8 cellular contexts compared by ENCODE assay signal in the genomic region with DNA sequence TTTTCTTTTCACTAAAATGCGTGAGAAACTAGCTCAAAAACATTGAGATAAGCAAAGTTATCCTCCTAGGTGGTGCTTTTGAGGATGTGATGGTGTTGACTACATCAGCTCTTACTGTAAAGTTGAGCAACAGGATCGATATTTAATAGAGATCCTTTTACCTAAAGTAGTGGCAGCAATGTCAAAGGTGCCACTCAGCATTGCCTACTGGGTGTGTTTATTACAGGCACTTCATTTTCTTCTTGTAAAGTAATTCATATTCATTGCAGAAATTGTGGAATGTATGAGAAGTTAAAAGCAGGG. TPM values are rescaled to one million over a fixed set of nuclear protein-coding genes. Genes with fewer than 3 reads are reported as not detected.
DNase-seq lines count a peak whose midpoint lies in the region; ATAC-seq and TF ChIP-seq lines count a peak whose summit lies in the region.

No MANE protein-coding gene starts in this region.

- H3K4me1 ChIP-seq in iPS-15b (ENCODE audit: control insufficient read depth, insufficient read depth, low read length) (peaks cover 9% of the 10 kb centered on the region), spleen (peaks cover 17 to 59% (median 34%) of the 10 kb centered on the region in 6 donors)

- DNase-seq in HFF-Myc (ENCODE audit: extremely low read depth, low read depth) (no peak), spleen (no peak), NCI-H1930 (lab: John Stamatoyannopoulos, UW) (no peak)
- no peak for DNase-seq in activated CD4-positive, alpha-beta memory T cell treated with anti-CD3 and anti-CD28 coated beads, Interleukin-2, amount 10 ng/mL, durations not matched to agents 7 days and 5 days
- DNase-seq in stimulated activated CD4-positive, alpha-beta T cell treated with anti-CD3 and anti-CD28 coated beads, Interleukin-1b, Interleukin-23, amount 100 ng/mL, for 48 hours = no peak

- H3K27ac Mint-ChIP-seq in activated CD4-positive, alpha-beta memory T cell treated with anti-CD3 and anti-CD28 coated beads, Interleukin-2, amount 10 ng/mL, durations not matched to agents 7 days and 5 days = peak overlapping the region; percentile 82

- no peak for TF ChIP-seq CTCF in HFF-Myc (IDR thresholded peaks at IDR 0.05; ENCODE audit: low read depth, low read length, missing control alignments)
- TF ChIP-seq CTCF in spleen (IDR thresholded peaks at IDR 0.05 in 8 of 11, conservative IDR thresholded peaks at IDR 0.05 in 3 of 11) = no peak

- POLR2A ChIA-PET in activated CD4-positive, alpha-beta memory T cell treated with anti-CD3 and anti-CD28 coated beads, Interleukin-2, amount 10 ng/mL, durations not matched to agents 7 days and 5 days (lab: Charles Lee) = interaction anchor here (0.6 to 3.0 kb wide), 7 partner anchors 13 to 252 kb away, joined by 3 to 26 read pairs (median 3); a partner anchor contains a TSS

- H3K9me3 Mint-ChIP-seq in activated CD4-positive, alpha-beta memory T cell treated with anti-CD3 and anti-CD28 coated beads, Interleukin-2, amount 10 ng/mL, durations not matched to agents 7 days and 5 days = no peaks in the 10 kb centered on the region

- H3K27ac ChIP-seq in spleen = peak overlapping the region in 4 of 8 donors; percentile 17 to 98 (median 94)

- no peak for ATAC-seq in GM21619 (IDR thresholded peaks at IDR 0.05; ENCODE audit: unreplicated experiment)
- no peak for ATAC-seq in GM18502 (IDR thresholded peaks at IDR 0.05; ENCODE audit: poor library complexity, unreplicated experiment)

- H3K9me3 ChIP-seq in iPS-15b (ENCODE audit: control insufficient read depth, insufficient read depth, low read length) = no peaks in the 10 kb centered on the region
- H3K9me3 ChIP-seq in spleen = no peaks in the 10 kb centered on the region

- H3K4me3 ChIP-seq in HFF-Myc (replicated peaks; ENCODE audit: low read depth, low read length) = peak overlapping the region; percentile 74
- peak overlapping the region; percentile 98 for H3K4me3 ChIP-seq in iPS-15b (ENCODE audit: low read depth, low read length)
- H3K4me3 ChIP-seq in spleen = peak overlapping the region in 7 of 8 donors; percentile 67 to 95 (median 84)

- H3K4me3 Mint-ChIP-seq in activated CD4-positive, alpha-beta memory T cell treated with anti-CD3 and anti-CD28 coated beads, Interleukin-2, amount 10 ng/mL, durations not matched to agents 7 days and 5 days = peak overlapping the region; percentile 91

- H3K27me3 Mint-ChIP-seq in activated CD4-positive, alpha-beta memory T cell treated with anti-CD3 and anti-CD28 coated beads, Interleukin-2, amount 10 ng/mL, durations not matched to agents 7 days and 5 days = peaks cover 7% of the 10 kb centered on the region

- peaks cover 40% of the 10 kb centered on the region for H3K36me3 Mint-ChIP-seq in activated CD4-positive, alpha-beta memory T cell treated with anti-CD3 and anti-CD28 coated beads, Interleukin-2, amount 10 ng/mL, durations not matched to agents 7 days and 5 days (ENCODE audit: low read depth)

- H3K27me3 ChIP-seq in iPS-15b (ENCODE audit: control insufficient read depth, insufficient read depth, low read length) (peaks cover 2% of the 10 kb centered on the region), spleen (replicated peaks in 1 of 7) (no peaks in the 10 kb centered on the region)

- H3K9ac ChIP-seq in iPS-15b (ENCODE audit: low read depth, low read length) = no peak overlapping the region

- 26 to 61% (median 34%) methylated on average over 2 of the region's 2 CpGs for WGBS in spleen, 5 donors

- CTCF ChIA-PET in activated CD4-positive, alpha-beta memory T cell treated with anti-CD3 and anti-CD28 coated beads, Interleukin-2, amount 10 ng/mL, durations not matched to agents 7 days and 5 days (lab: Charles Lee) = interaction anchor here (1.4 to 4.3 kb wide), 4 partner anchors 22 to 171 kb away, joined by 3 to 72 read pairs (median 18); a partner anchor contains a TSS

- peaks cover 35% of the 10 kb centered on the region for H3K4me1 Mint-ChIP-seq in activated CD4-positive, alpha-beta memory T cell treated with anti-CD3 and anti-CD28 coated beads, Interleukin-2, amount 10 ng/mL, durations not matched to agents 7 days and 5 days

- H3K36me3 ChIP-seq in iPS-15b (ENCODE audit: control insufficient read depth, insufficient read depth, low read length) (peaks cover 23% of the 10 kb centered on the region), spleen (peaks cover 3 to 36% (median 30%) of the 10 kb centered on the region in 6 donors)

- no peak for TF ChIP-seq POLR2A in spleen (IDR thresholded peaks at IDR 0.05)

- intact Hi-C loops in spleen (cut with DNase I; ENCODE audit: low total_unique reads) = no loop called here

RNA-seq across cellular contexts. Expression of a gene that starts 1.4 kb away (rescaled TPM):
- 10 to 100 TPM; 90.3 to 92.2 TPM for total RNA-seq in activated CD4-positive, alpha-beta memory T cell treated with anti-CD3 and anti-CD28 coated beads, Interleukin-2, amount 10 ng/mL, durations not matched to agents 7 days and 5 days
- 10 to 100 TPM; 57.4 to 70.6 (median 65.5) TPM for total RNA-seq in spleen
- 10 to 100 TPM; 35.6 to 50.8 (median 43.5) TPM for polyA plus RNA-seq in spleen

RNA-seq across cellular contexts. Expression of a gene that starts 19.2 kb away (rescaled TPM):
- total RNA-seq in activated CD4-positive, alpha-beta memory T cell treated with anti-CD3 and anti-CD28 coated beads, Interleukin-2, amount 10 ng/mL, durations not matched to agents 7 days and 5 days = under 1 TPM; 0.33 to 0.78 TPM
- 1 to 10 TPM in 1 of 7 donors, under 1 TPM in 4, not detected in 2; 0.30 to 1.2 (median 0.50) TPM for total RNA-seq in spleen
- under 1 TPM in 2 of 3 donors, not detected in 1; 0.07 to 0.24 TPM for polyA plus RNA-seq in spleen

RNA-seq across cellular contexts. Expression of a gene that starts 33.2 kb away (rescaled TPM):
- total RNA-seq in activated CD4-positive, alpha-beta memory T cell treated with anti-CD3 and anti-CD28 coated beads, Interleukin-2, amount 10 ng/mL, durations not matched to agents 7 days and 5 days = not detected
- 1 to 10 TPM in 2 of 7 donors, under 1 TPM in 1, not detected in 4; 0.54 to 1.8 (median 1.6) TPM for total RNA-seq in spleen
- polyA plus RNA-seq in spleen = 1 to 10 TPM in 2 of 3 donors, under 1 TPM in 1; 0.24 to 1.4 (median 1.2) TPM

RNA-seq across cellular contexts. Expression of a gene that starts 54.5 kb away (rescaled TPM):
- total RNA-seq in activated CD4-positive, alpha-beta memory T cell treated with anti-CD3 and anti-CD28 coated beads, Interleukin-2, amount 10 ng/mL, durations not matched to agents 7 days and 5 days = not detected
- total RNA-seq in spleen = not detected
- polyA plus RNA-seq in spleen = under 1 TPM in 1 of 3 donors, not detected in 2; 0.08 TPM

RNA-seq across cellular contexts. Expression of a gene that starts 54.6 kb away (rescaled TPM):
- 100 to 1,000 TPM; 104 to 111 TPM for total RNA-seq in activated CD4-positive, alpha-beta memory T cell treated with anti-CD3 and anti-CD28 coated beads, Interleukin-2, amount 10 ng/mL, durations not matched to agents 7 days and 5 days
- total RNA-seq in spleen = 10 to 100 TPM; 48.0 to 77.6 (median 58.2) TPM
- 10 to 100 TPM; 34.7 to 44.0 (median 40.5) TPM for polyA plus RNA-seq in spleen
